1 cellular context compared by ENCODE assay signal in genomic region chr11:57800444-57801184, GRCh38.
TF ChIP-seq lines count a peak whose summit lies in the region.

No MANE protein-coding gene starts in this region.

TF ChIP-seq in GM23338, 12 proteins besides CTCF, POLR2A, EP300 and RAD21:
- no peak for TF ChIP-seq POLR2AphosphoS5 (IDR thresholded peaks at IDR 0.05; ENCODE audit: low read depth)
- TF ChIP-seq EZH2phosphoT487 (IDR thresholded peaks at IDR 0.05; ENCODE audit: unreplicated experiment): no peak
- TF ChIP-seq STAT1 (IDR thresholded peaks at IDR 0.05; ENCODE audit: unreplicated experiment): no peak
- TF ChIP-seq REST (IDR thresholded peaks at IDR 0.05; ENCODE audit: unreplicated experiment): no peak
- TF ChIP-seq ETS1 (IDR thresholded peaks at IDR 0.05): no peak
- no peak for TF ChIP-seq ZNF114 (CRISPR knock-in tag; IDR thresholded peaks at IDR 0.05)
- no peak for TF ChIP-seq EZH2 (IDR thresholded peaks at IDR 0.05; ENCODE audit: low read depth, unreplicated experiment)
TF ChIP-seq in GM23338: peak in this region for 0.
